19 cellular contexts compared by ENCODE assay signal in genomic region chr11:77449784-77450183, GRCh38.
"Had no signal": no experiment of that assay in that cellular context is flagged by ENCODE, and none has a peak within 500 bp of the region (broad histone marks: within the 10 kb centered on the region; RNA-seq: fewer than 3 reads in every experiment).

No MANE protein-coding gene starts in this region.

- DNase-seq: activated CD4-positive, alpha-beta memory T cell treated with anti-CD3 and anti-CD28 coated beads, Interleukin-2, amount 10 ng/mL, durations not matched to agents 7 days and 5 days; activated CD4-positive, CD25-positive, alpha-beta regulatory T cell treated with anti-CD3 and anti-CD28 coated beads, Interleukin-2, amount 50 U/mL, for 72 hours; activated CD8-positive, alpha-beta memory T cell treated with anti-CD3 and anti-CD28 coated beads, Interleukin-2, amount 50 U/mL, for 48 hours; activated naive CD4-positive, alpha-beta T cell treated with Interleukin-2 at 50 U/mL for 16 hours; amniotic stem cell; central memory CD4-positive, alpha-beta T cell; cortex of kidney; effector memory CD4-positive, alpha-beta T cell; foreskin melanocyte; kidney glomerular epithelial cell; left ventricle myocardium superior; naive thymus-derived CD8-positive, alpha-beta T cell; posterior cingulate gyrus; retina; stimulated activated CD4-positive, alpha-beta T cell treated with anti-CD3 and anti-CD28 coated beads, Interleukin-15, amount 100 ng/mL, for 24 hours; stimulated activated CD4-positive, alpha-beta T cell treated with anti-CD3 and anti-CD28 coated beads, Interleukin-4, amount 100 ng/mL, for 24 hours; stimulated activated naive CD4-positive, alpha-beta T cell; T1000; trophoblast cell had no signal

- ATAC-seq: left ventricle myocardium superior had no signal
